Comparison of ENCODE assay signal across 8 cellular contexts in genomic region chr6:4210619-4211419, GRCh38.
DNase-seq lines count a peak whose midpoint lies in the region; ATAC-seq and TF ChIP-seq lines count a peak whose summit lies in the region.

No MANE protein-coding gene starts in this region.

- H3K27me3 Mint-ChIP-seq in GM23338 (ENCODE audit: insufficient read depth, low read depth, poor library complexity): no peaks in the 10 kb centered on the region
- peaks cover 8% of the 10 kb centered on the region for H3K27me3 Mint-ChIP-seq in activated CD4-positive, alpha-beta T cell treated with anti-CD3 and anti-CD28 coated beads, Interleukin-2, amount 10 ng/mL, durations not matched to agents 7 days and 5 days

- H3K79me2 ChIP-seq in GM23338 (replicated peaks; ENCODE audit: insufficient read depth) (no peaks in the 10 kb centered on the region), mesendoderm (ENCODE audit: control insufficient read depth, insufficient read depth, low read length) (no peaks in the 10 kb centered on the region)

- H3K36me3 ChIP-seq in GM23338 (ENCODE audit: insufficient read depth) (no peaks in the 10 kb centered on the region; the same call in 1 of the 2 replicates), mesendoderm (ENCODE audit: control insufficient read depth, insufficient read depth, low read length) (no peaks in the 10 kb centered on the region)

- H2BK5ac ChIP-seq in mesendoderm (ENCODE audit: low read length): no peak overlapping the region

- TF ChIP-seq CTCF in GM23338 (conservative IDR thresholded peaks at IDR 0.05; ENCODE audit: low read depth in 2 of 2): peak; percentile 80

- no peak overlapping the region for H3K23ac ChIP-seq in mesendoderm (ENCODE audit: low read length)

- H3K56ac ChIP-seq in mesendoderm (ENCODE audit: low read length): peak overlapping the region; percentile 25

- peak; percentile 63 for DNase-seq in COLO829 (ENCODE audit: low spot score)
- peak; percentile 86 for DNase-seq in GM23338 (ENCODE audit: low spot score)
- DNase-seq in NCI-H2171 (lab: John Stamatoyannopoulos, UW): peak; percentile 4
- peak; percentile 72 for DNase-seq in activated CD4-positive, alpha-beta T cell treated with anti-CD3 and anti-CD28 coated beads, Interleukin-2, amount 10 ng/mL, durations not matched to agents 7 days and 5 days
- peak; percentile 29 for DNase-seq in effector CD8-positive, alpha-beta T cell (lab: John Stamatoyannopoulos, UW)
- DNase-seq in mesendoderm: peak; percentile 78
- peak; percentile 37 for DNase-seq in stimulated activated CD8-positive, alpha-beta memory T cell treated with anti-CD3 and anti-CD28 coated beads, Interleukin-4, amount 100 ng/mL, for 24 hours (ENCODE audit: low read depth)
- no peak for DNase-seq in mesenteric fat pad (ENCODE audit: low spot score)

- H3K4me2 ChIP-seq in GM23338: no peak overlapping the region
- no peak overlapping the region for H3K4me2 ChIP-seq in mesendoderm (ENCODE audit: low read length)

- POLR2A ChIA-PET in activated CD4-positive, alpha-beta T cell treated with anti-CD3 and anti-CD28 coated beads, Interleukin-2, amount 10 ng/mL, durations not matched to agents 7 days and 5 days (lab: Charles Lee): no interaction called here

- H3K79me1 ChIP-seq in mesendoderm (ENCODE audit: low read length): no peaks in the 10 kb centered on the region

- no peak overlapping the region for H2AK5ac ChIP-seq in mesendoderm (ENCODE audit: low read length)

- WGBS in mesendoderm (ENCODE audit: extremely low coverage, insufficient coverage, low lambda C conversion rate): no CpG with 5 or more reads among the region's 5 CpGs

- no peak overlapping the region for H4K5ac ChIP-seq in mesendoderm (ENCODE audit: low read length)

- CTCF ChIA-PET in activated CD4-positive, alpha-beta T cell treated with anti-CD3 and anti-CD28 coated beads, Interleukin-2, amount 10 ng/mL, durations not matched to agents 7 days and 5 days (lab: Charles Lee): interaction anchor here (0.6 to 1.6 kb wide), 4 partner anchors 36 to 345 kb away, joined by 3 to 10 read pairs (median 4); no protein-coding TSS in a partner anchor

- H3K18ac ChIP-seq in mesendoderm (ENCODE audit: low read length): no peak overlapping the region

- no peaks in the 10 kb centered on the region for H3K27me3 ChIP-seq in GM23338 (ENCODE audit: insufficient read depth)
- H3K27me3 ChIP-seq in mesendoderm (ENCODE audit: insufficient read depth, low read length, poor library complexity): no peaks in the 10 kb centered on the region

- H3K27ac ChIP-seq in GM23338 (ENCODE audit: low read depth) (no peak overlapping the region), mesendoderm (ENCODE audit: low read depth, low read length) (no peak overlapping the region)

- H3K4me1 ChIP-seq in GM23338 (ENCODE audit: insufficient read depth): no peaks in the 10 kb centered on the region
- no peaks in the 10 kb centered on the region for H3K4me1 ChIP-seq in mesendoderm (ENCODE audit: control insufficient read depth, low read depth, low read length)

- H3K9ac ChIP-seq in mesendoderm (ENCODE audit: low read length): no peak overlapping the region

- no peak overlapping the region for H2BK120ac ChIP-seq in mesendoderm (ENCODE audit: low read depth, low read length)

- H3K36me3 Mint-ChIP-seq in GM23338 (ENCODE audit: low read depth): peaks cover 18% of the 10 kb centered on the region
- H3K36me3 Mint-ChIP-seq in activated CD4-positive, alpha-beta T cell treated with anti-CD3 and anti-CD28 coated beads, Interleukin-2, amount 10 ng/mL, durations not matched to agents 7 days and 5 days (ENCODE audit: low read depth): no peaks in the 10 kb centered on the region

- no peak overlapping the region for H3K4me3 Mint-ChIP-seq in GM23338
- H3K4me3 Mint-ChIP-seq in activated CD4-positive, alpha-beta T cell treated with anti-CD3 and anti-CD28 coated beads, Interleukin-2, amount 10 ng/mL, durations not matched to agents 7 days and 5 days: no peak overlapping the region

- H3K27ac Mint-ChIP-seq in GM23338: no peak overlapping the region
- H3K27ac Mint-ChIP-seq in activated CD4-positive, alpha-beta T cell treated with anti-CD3 and anti-CD28 coated beads, Interleukin-2, amount 10 ng/mL, durations not matched to agents 7 days and 5 days: no peak overlapping the region

- no peaks in the 10 kb centered on the region for H4K20me1 ChIP-seq in GM23338 (replicated peaks; ENCODE audit: insufficient read depth)

- no peak overlapping the region for H4K8ac ChIP-seq in mesendoderm (ENCODE audit: low read depth, low read length)

- H3K4me1 Mint-ChIP-seq in GM23338: peaks cover 3% of the 10 kb centered on the region; the same call in 1 of the 3 replicates
- H3K4me1 Mint-ChIP-seq in activated CD4-positive, alpha-beta T cell treated with anti-CD3 and anti-CD28 coated beads, Interleukin-2, amount 10 ng/mL, durations not matched to agents 7 days and 5 days: peaks cover 28% of the 10 kb centered on the region

- no peak overlapping the region for H2AFZ ChIP-seq in GM23338

- no peak overlapping the region for H2BK15ac ChIP-seq in mesendoderm (replicated peaks; ENCODE audit: low read depth)

- H3K9me2 ChIP-seq in GM23338 (ENCODE audit: insufficient read depth): no peaks in the 10 kb centered on the region

- H3F3A ChIP-seq in GM23338 (replicated peaks; ENCODE audit: low read depth): no peaks in the 10 kb centered on the region

- H3K4me3 ChIP-seq in GM23338 (no peak overlapping the region), mesendoderm (ENCODE audit: low read length) (no peak overlapping the region)

- no peak overlapping the region for H3K4ac ChIP-seq in mesendoderm (ENCODE audit: low read depth, low read length)

- ATAC-seq in GM23338: peak; percentile 99

- H3K9me3 Mint-ChIP-seq in GM23338: peaks cover 40% of the 10 kb centered on the region
- peaks cover 11% of the 10 kb centered on the region for H3K9me3 Mint-ChIP-seq in activated CD4-positive, alpha-beta T cell treated with anti-CD3 and anti-CD28 coated beads, Interleukin-2, amount 10 ng/mL, durations not matched to agents 7 days and 5 days

TF ChIP-seq in GM23338, 12 proteins besides CTCF, POLR2A, EP300 and RAD21 (continues in another document):
- no peak for TF ChIP-seq ETS1 (IDR thresholded peaks at IDR 0.05)
